Comparison of ENCODE assay signal across 8 cellular contexts in genomic region chr16:29995911-29996772, GRCh38. TPM values are rescaled to one million over a fixed set of nuclear protein-coding genes. Genes with fewer than 3 reads are reported as not detected.
A peak's percentile ranks its signal among the peaks of the same experiment; 100 is the strongest.
DNase-seq lines count a peak whose midpoint lies in the region; ATAC-seq, FAIRE-seq and TF ChIP-seq lines count a peak whose summit lies in the region.

Gene INO80E, plus strand, starts transcription at chr16:29996241. Its CDS starts 70 bp downstream, at chr16:29996311.

- DNase-seq in AG20443 (ENCODE audit: low spot score) (peak; percentile 99), NCI-H510A (lab: John Stamatoyannopoulos, UW) (peak; percentile 99), cerebellum (ENCODE audit: low spot score) (peak; percentile 99), kidney (peak; percentile 100)
- peak; percentile 99 for DNase-seq in activated CD4-positive, alpha-beta T cell treated with anti-CD3 and anti-CD28 coated beads for 1 hour
- peak; percentile 99 for DNase-seq in stimulated activated CD4-positive, alpha-beta T cell treated with anti-CD3 and anti-CD28 coated beads, Interleukin-15, amount 100 ng/mL, for 48 hours (ENCODE audit: low read depth in 2 of 2)

- intact Hi-C loops in kidney (cut with DNase I): no loop called here

- H3K4me3 ChIP-seq in kidney (ENCODE audit: low read length in 2 of 2): peak within 1 kb of the TSS; percentile 98 to 99

- no peak for FAIRE-seq in kidney (lab: Jason Lieb, UNC)

- peak within 1 kb of the TSS; percentile 92 to 99 for H3K9ac ChIP-seq in kidney (ENCODE audit: low read length in 2 of 2)

- H3K9me3 ChIP-seq in kidney (ENCODE audit: control insufficient read depth in 1 of 2, low read length in 2 of 2): no peaks in the 10 kb centered on the region

- ATAC-seq in GM19035 (IDR thresholded peaks at IDR 0.05; ENCODE audit: unreplicated experiment): peak; percentile 92
- ATAC-seq in HG03354 (IDR thresholded peaks at IDR 0.05; ENCODE audit: poor library complexity, severe bottlenecking, unreplicated experiment): peak; percentile 90

- peak within 1 kb of the TSS; percentile 98 to 99 for H3K27ac ChIP-seq in kidney (ENCODE audit: low read depth in 2 of 2, low read length in 2 of 2)

- peaks cover 14 to 16% of the 10 kb centered on the region in 2 donors for H3K4me1 ChIP-seq in kidney (ENCODE audit: control insufficient read depth in 1 of 2, insufficient read depth in 1 of 2, low read depth in 1 of 2, low read length in 2 of 2)

- no peak for TF ChIP-seq CTCF in kidney (IDR thresholded peaks at IDR 0.05; ENCODE audit: borderline replicate concordance, extremely low read depth, insufficient read depth)

- H3K36me3 ChIP-seq in kidney (ENCODE audit: control insufficient read depth in 1 of 2, insufficient read depth in 2 of 2, low read length in 2 of 2): peaks cover 3 to 24% of the 10 kb centered on the region in 2 donors

RNA-seq across cellular contexts. Expression of gene INO80E, which starts in this region (rescaled TPM):
- 21.8 TPM for total RNA-seq in cerebellum
- total RNA-seq in kidney: 74.1 TPM
- polyA plus RNA-seq in kidney (ENCODE audit: insufficient read depth, low read depth, low replicate concordance): 52.7 TPM

Comparison
In these comparisons a context has a peak if more than half of its experiments do, and no peak if none do; other contexts are left out.
1. Peak in every context shown above with its lines: DNase-seq, ATAC-seq, H3K4me3 ChIP-seq and H3K27ac ChIP-seq.